Comparison of ENCODE assay signal across 16 cellular contexts in the genomic region with DNA sequence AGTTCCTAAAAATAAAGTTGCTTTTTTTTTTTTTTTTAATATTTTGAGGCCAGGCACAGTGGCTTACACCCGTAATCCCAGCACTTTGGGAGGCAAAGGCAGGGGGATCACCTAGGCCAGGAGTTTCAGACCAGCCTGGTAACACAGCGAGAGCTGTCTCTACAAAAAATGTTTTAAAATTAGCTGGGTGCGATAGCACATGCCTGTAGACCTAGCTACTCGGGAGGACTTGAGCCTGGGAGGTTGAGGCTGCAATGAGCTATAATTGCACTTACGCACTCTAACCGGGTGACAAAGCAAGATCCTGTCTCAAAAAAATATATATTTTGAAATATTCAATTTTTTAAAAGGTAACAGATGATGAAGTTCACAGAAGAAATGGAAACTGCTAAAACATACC.
"Had no signal": no experiment of that assay in that cellular context is flagged by ENCODE, and none has a peak within 500 bp of the region (broad histone marks: within the 10 kb centered on the region; RNA-seq: fewer than 3 reads in every experiment).

No MANE protein-coding gene starts in this region.

- H3K36me3 ChIP-seq: pancreas, sigmoid colon, stomach, thyroid gland had no signal

- H3K4me3 ChIP-seq: lung, pancreas, sigmoid colon, stomach, thyroid gland had no signal

- ATAC-seq: natural killer cell; pancreas; stimulated activated effector memory CD8-positive, alpha-beta T cell treated with anti-CD3 and anti-CD28 coated beads, Interleukin-12 subunit alpha, Interleukin-12 subunit beta, amount 100 ng/mL, for 72 hours had no signal

- H3K9me3 ChIP-seq: pancreas, sigmoid colon, stomach, thyroid gland had no signal

- H3K27ac ChIP-seq: dorsolateral prefrontal cortex, pancreas, stomach, thyroid gland had no signal

- DNase-seq: dorsolateral prefrontal cortex; effector CD4-positive, alpha-beta T cell; head of caudate nucleus; hippocampal formation; left cardiac atrium; natural killer cell; occipital lobe; pancreas; sigmoid colon; stimulated activated CD4-positive, alpha-beta T cell treated with anti-CD3 and anti-CD28 coated beads, Interleukin-2, amount 100 ng/mL, for 24 hours; stimulated activated CD4-positive, alpha-beta T cell treated with anti-CD3 and anti-CD28 coated beads, Interleukin-4, amount 100 ng/mL, for 24 hours; stimulated activated naive CD4-positive, alpha-beta T cell treated with Interleukin-2 at 50 U/mL for 16 hours; stomach; thyroid gland had no signal

- H3K27me3 ChIP-seq: dorsolateral prefrontal cortex, pancreas, sigmoid colon, stomach, thyroid gland had no signal
